11 cellular contexts compared by ENCODE assay signal in genomic region chr14:21160061-21160610, GRCh38. TPM values are rescaled to one million over a fixed set of nuclear protein-coding genes. Genes with fewer than 3 reads are reported as not detected.
"Had no signal": no experiment of that assay in that cellular context is flagged by ENCODE, and none has a peak within 500 bp of the region (broad histone marks: within the 10 kb centered on the region; RNA-seq: fewer than 3 reads in every experiment).

No MANE protein-coding gene starts in this region.

- H3K9me3 Mint-ChIP-seq: H9, HFFc6 had no signal

- H3K9ac ChIP-seq: GM23248 had no signal

- H3K27ac Mint-ChIP-seq: H9, HFFc6 had no signal

- H3K27ac ChIP-seq: GM23248 had no signal

- H3K4me1 ChIP-seq: HAP-1 had no signal

- H2AFZ ChIP-seq: GM23248 had no signal

- FAIRE-seq: H1, H54 had no signal

- H3K36me3 ChIP-seq: HAP-1 had no signal

- ATAC-seq: HCT116 had no signal

- H3K4me3 ChIP-seq: GM23248, HAP-1 had no signal

- DNase-seq: GM23248, GOT3, H7, H9, HCEC 1CT, HFFc6 had no signal

- H3K4me1 Mint-ChIP-seq: H9 had no signal

- H3K9me3 ChIP-seq: HAP-1 had no signal

- H3K4me3 Mint-ChIP-seq: H9, HFFc6 had no signal

RNA-seq across cellular contexts. Expression of gene OR5AU1, which starts 4.3 kb away (rescaled TPM):
- total RNA-seq: GM23248, H1, H4, H7, H9, HFFc6 had no signal
- polyA plus RNA-seq: GM23248, H1 had no signal

RNA-seq across cellular contexts. Expression of gene TMEM253, which starts 59.3 kb away (rescaled TPM):
- polyA plus RNA-seq: GM23248 had no signal
